25 cellular contexts compared by ENCODE assay signal in the genomic region with DNA sequence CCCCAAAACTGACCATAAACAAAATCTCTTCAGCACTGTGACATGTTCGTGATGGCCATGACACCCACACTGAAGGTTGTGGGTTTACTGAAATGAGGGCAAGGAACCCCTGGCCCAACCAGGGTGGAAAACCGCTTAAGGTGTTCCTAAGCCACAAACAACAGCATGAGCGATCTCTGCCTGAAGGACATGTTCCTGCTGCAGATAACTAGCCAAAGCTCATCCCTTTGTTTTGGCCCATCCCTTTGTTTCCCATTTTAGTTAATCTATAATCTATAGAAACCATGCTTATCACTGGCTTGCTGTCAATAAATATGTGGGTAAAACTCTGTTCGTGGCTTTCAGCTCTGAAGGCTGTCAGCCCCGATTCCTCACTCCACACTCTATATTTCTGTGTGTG. TPM values are rescaled to one million over a fixed set of nuclear protein-coding genes. Genes with fewer than 3 reads are reported as not detected.
DNase-seq lines count a peak whose midpoint lies in the region; ATAC-seq, FAIRE-seq and TF ChIP-seq lines count a peak whose summit lies in the region.
"Had no signal": no experiment of that assay in that cellular context is flagged by ENCODE, and none has a peak within 500 bp of the region (broad histone marks: within the 10 kb centered on the region; RNA-seq: fewer than 3 reads in every experiment).

No MANE protein-coding gene starts in this region.

- in situ Hi-C loops in HepG2 (cut with HindIII; ENCODE audit: extremely low pct_ligation_motif_present, low pct_unique_long_range_greater_than_20kb), result no loop called here
- in situ Hi-C loops in K562 (cut with MboI), result no loop called here

- no peak for FAIRE-seq in HepG2 (lab: Jason Lieb, UNC)
- no peak for FAIRE-seq in K562 (lab: Jason Lieb, UNC)
- FAIRE-seq: A549, GM12878, GM12892, GM18507, GM19239 had no signal

- no peak overlapping the region for H2AFZ ChIP-seq in HepG2 (ENCODE audit: low read length)
- H2AFZ ChIP-seq in K562 (ENCODE audit: low read depth, low read length), result no peak overlapping the region

- H3K4me2 ChIP-seq in HepG2 (ENCODE audit: low read depth, low read length), result no peak overlapping the region
- H3K4me2 ChIP-seq in K562 (ENCODE audit: insufficient read depth, low read length), result no peak overlapping the region
- H3K4me2 ChIP-seq: A549; BLaER1 treated with 17β-estradiol and CSF1 and Interleukin-3, amounts not matched to agents 10 nM and 100 nM had no signal

- H3K27ac ChIP-seq in HepG2 (ENCODE audit: extremely low read length, insufficient read depth, low read length), result no peak overlapping the region
- H3K27ac ChIP-seq in right lobe of liver, result no peak overlapping the region
- H3K27ac ChIP-seq in K562 (ENCODE audit: extremely low read depth, low read depth, low read length), result no peak overlapping the region
- H3K27ac ChIP-seq: 22Rv1; A549; BLaER1 treated with 17β-estradiol and CSF1 and Interleukin-3, amounts not matched to agents 10 nM and 100 nM; C4-2B had no signal

- H3K9me3 ChIP-seq in HepG2 (ENCODE audit: low read length), result peaks cover 18% of the 10 kb centered on the region
- H3K9me3 ChIP-seq in right lobe of liver, result no peaks in the 10 kb centered on the region
- no peaks in the 10 kb centered on the region for H3K9me3 ChIP-seq in K562 (replicated peaks; ENCODE audit: control insufficient read depth, insufficient read depth, low read depth, low read length)
- H3K9me3 ChIP-seq: Caco-2 had no signal

- H3K4me3 ChIP-seq in HepG2 (replicated peaks in 1 of 3; ENCODE audit: insufficient read depth in 1 of 3, low read depth in 2 of 3, low read length in 3 of 3) (no peak overlapping the region), right lobe of liver (no peak overlapping the region), K562 (no peak overlapping the region)
- H3K4me3 ChIP-seq: A549; BLaER1 treated with 17β-estradiol and CSF1 and Interleukin-3, amounts not matched to agents 10 nM and 100 nM; GM12878 had no signal

- intact Hi-C loops in HepG2 (cut with micrococcal nuclease; ENCODE audit: unreplicated experiment) (no loop called here), right lobe of liver (cut with DNase I) (no loop called here), K562 (cut with micrococcal nuclease) (no loop called here)

- CTCF ChIA-PET in HepG2 (lab: Yijun Ruan, JAX; ENCODE audit: low intra/inter-chr PET ratio, low total read pairs) (no interaction called here), K562 (lab: Yijun Ruan, JAX; ENCODE audit: low intra/inter-chr PET ratio) (no interaction called here)

- no peak for TF ChIP-seq POLR2A in HepG2 (IDR thresholded peaks at IDR 0.05; ENCODE audit: insufficient read depth in 1 of 2, low read depth in 2 of 2, low read length in 2 of 2)
- TF ChIP-seq POLR2A in right lobe of liver (IDR thresholded peaks at IDR 0.05), result no peak
- no peak for TF ChIP-seq POLR2A in K562 (conservative IDR thresholded peaks at IDR 0.05)

- no peak for TF ChIP-seq RAD21 in HepG2 (CRISPR knock-in tag; IDR thresholded peaks at IDR 0.05)
- TF ChIP-seq RAD21 in K562 (CRISPR knock-in tag; conservative IDR thresholded peaks at IDR 0.05 in 1 of 2, IDR thresholded peaks at IDR 0.05 in 1 of 2), result no peak

- H3K9ac ChIP-seq in HepG2 (ENCODE audit: insufficient read depth, low read depth, low read length) (no peak overlapping the region), K562 (ENCODE audit: insufficient read depth in 1 of 2, low read depth in 2 of 2, low read length in 2 of 2) (no peak overlapping the region)
- H3K9ac ChIP-seq: BLaER1 treated with 17β-estradiol and CSF1 and Interleukin-3, amounts not matched to agents 10 nM and 100 nM had no signal

- H3K27me3 ChIP-seq in HepG2 (ENCODE audit: control insufficient read depth in 1 of 2, insufficient read depth in 2 of 2, low read length in 2 of 2) (no peaks in the 10 kb centered on the region), right lobe of liver (no peaks in the 10 kb centered on the region), K562 (ENCODE audit: control insufficient read depth in 2 of 2, insufficient read depth in 2 of 2, low read length in 2 of 2) (no peaks in the 10 kb centered on the region)
- H3K27me3 ChIP-seq: BLaER1 treated with 17β-estradiol and CSF1 and Interleukin-3, amounts not matched to agents 10 nM and 100 nM had no signal

- TF ChIP-seq EP300 in HepG2 (IDR thresholded peaks at IDR 0.05; ENCODE audit: low read depth in 2 of 2, low read length in 2 of 2), result no peak
- no peak for TF ChIP-seq EP300 in HepG2 (CRISPR knock-in tag; IDR thresholded peaks at IDR 0.05; ENCODE audit: borderline replicate concordance)
- TF ChIP-seq EP300 in K562 (IDR thresholded peaks at IDR 0.05; ENCODE audit: low read length), result no peak

- H3K79me2 ChIP-seq in HepG2 (ENCODE audit: insufficient read depth, low read length), result no peaks in the 10 kb centered on the region
- H3K79me2 ChIP-seq in K562 (ENCODE audit: control insufficient read depth, insufficient read depth, low read length), result no peaks in the 10 kb centered on the region

- ATAC-seq in HepG2 (no peak), right lobe of liver (no peak), K562 (no peak), GM18867 (IDR thresholded peaks at IDR 0.05; ENCODE audit: unreplicated experiment) (no peak)
- ATAC-seq: A549; CD8-positive, alpha-beta T cell; GM12878 had no signal

- no peaks in the 10 kb centered on the region for H3K4me1 ChIP-seq in HepG2 (ENCODE audit: insufficient read depth, low read length)
- H3K4me1 ChIP-seq in right lobe of liver, result no peaks in the 10 kb centered on the region
- no peaks in the 10 kb centered on the region for H3K4me1 ChIP-seq in K562 (replicated peaks in 1 of 2; ENCODE audit: control insufficient read depth in 2 of 2, insufficient read depth in 2 of 2, low read length in 2 of 2)
- H3K4me1 ChIP-seq: A549, Caco-2 had no signal

- no peaks in the 10 kb centered on the region for H3K9me1 ChIP-seq in K562 (ENCODE audit: control insufficient read depth, insufficient read depth, low read length)

- WGBS in HepG2 (ENCODE audit: low lambda C conversion rate), result 44% methylated on average over 5 of the region's 5 CpGs
- WGBS in right lobe of liver (ENCODE audit: insufficient coverage, low coverage, low lambda C conversion rate, missing lambda C conversion rate), result 87% methylated on average over 5 of the region's 5 CpGs
- 4% methylated on average over 5 of the region's 5 CpGs for WGBS in K562 (ENCODE audit: insufficient coverage, low coverage, missing lambda C conversion rate)

- DNase-seq in HepG2 (ENCODE audit: low spot score) (no peak), right lobe of liver (no peak), K562 (ENCODE audit: extremely low read depth in 1 of 4, low spot score in 3 of 4) (no peak), NCI-H1105 treated with DMSO at 0.1 percent for 48 hours (lab: John Stamatoyannopoulos, UW) (no peak)
- DNase-seq: AML-193; Caco-2; Calu3; CD4-positive, alpha-beta T cell; CD8-positive, alpha-beta T cell; DMS 273 treated with DMSO at 0.1 percent for 48 hours; DMS153; DMS53; DMS79; DND-41; EL; GDM1 had no signal

- POLR2A ChIA-PET in HepG2 (lab: Yijun Ruan, JAX) (no interaction called here), K562 (lab: Yijun Ruan, JAX) (no interaction called here)

- H4K20me1 ChIP-seq in HepG2 (ENCODE audit: insufficient read depth, low read length), result no peaks in the 10 kb centered on the region
- H4K20me1 ChIP-seq in K562 (replicated peaks; ENCODE audit: control insufficient read depth, insufficient read depth, low read length), result no peaks in the 10 kb centered on the region
- H4K20me1 ChIP-seq: BLaER1 treated with 17β-estradiol and CSF1 and Interleukin-3, amounts not matched to agents 10 nM and 100 nM had no signal

- TF ChIP-seq CTCF in HepG2 (CRISPR knock-in tag; IDR thresholded peaks at IDR 0.05) (no peak), right lobe of liver (IDR thresholded peaks at IDR 0.05) (no peak), K562 (IDR thresholded peaks at IDR 0.05 in 2 of 3, conservative IDR thresholded peaks at IDR 0.05 in 1 of 3; ENCODE audit: insufficient read depth in 2 of 3, low read depth in 1 of 3, low read length in 3 of 3) (no peak)

- H3K36me3 ChIP-seq in HepG2 (replicated peaks in 1 of 2; ENCODE audit: control insufficient read depth in 1 of 2, insufficient read depth in 2 of 2, low read length in 2 of 2) (no peaks in the 10 kb centered on the region), right lobe of liver (no peaks in the 10 kb centered on the region), K562 (ENCODE audit: control insufficient read depth, insufficient read depth, low read length) (no peaks in the 10 kb centered on the region)

- BruUV-seq in HepG2 (replicated peaks; lab: Mats Ljungman, UMichigan) (no TSS peak), K562 (replicated peaks; lab: Mats Ljungman, UMichigan) (no TSS peak)

RNA-seq across cellular contexts. Expression of a gene that starts 21.8 kb away (rescaled TPM):
- total RNA-seq in HepG2 (2016; rRNA removed; fragmentation: Illumina TruSeq; extraction: Trizol), result 19.4 and 21.3 TPM in 2 replicates
- total RNA-seq in HepG2 (2016; cell fraction: cytosol; rRNA removed; fragmentation: Illumina TruSeq; extraction: Trizol; ENCODE audit: low read depth), result 8.5 and 9.6 TPM in 2 replicates
- 18.9 and 21.1 TPM in 2 replicates for total RNA-seq in HepG2 (2016; cell fraction: insoluble cytoplasmic fraction; rRNA removed; fragmentation: Illumina TruSeq; extraction: Trizol)
- total RNA-seq in HepG2 (2016; cell fraction: membrane; rRNA removed; fragmentation: Illumina TruSeq; extraction: Trizol), result 5.5 and 6.8 TPM in 2 replicates
- 33.9 and 41.9 TPM in 2 replicates for total RNA-seq in HepG2 (2016; cell fraction: nucleus; rRNA removed; fragmentation: Illumina TruSeq; extraction: Trizol)
- 10.4 and 12.0 TPM in 2 replicates for polyA plus RNA-seq in HepG2 (2011; rRNA removed)
- 5.1 and 6.7 TPM in 2 replicates for polyA plus RNA-seq in HepG2 (2011; cell fraction: cytosol; rRNA removed)
- 12.3 and 18.3 TPM in 2 replicates for polyA plus RNA-seq in HepG2 (2011; cell fraction: nucleus; rRNA removed)
- polyA plus RNA-seq in HepG2 (2012), result 11.4 and 12.9 TPM in 2 replicates
- 1.2 TPM in 2 replicates for polyA plus RNA-seq in HepG2 (2016; cell fraction: cytosol; fragmentation: Illumina TruSeq; extraction: Trizol; ENCODE audit: low read depth)
- 12.1 and 13.2 TPM in 2 replicates for polyA plus RNA-seq in HepG2 (2016; cell fraction: insoluble cytoplasmic fraction; fragmentation: Illumina TruSeq; extraction: Trizol; ENCODE audit: low read depth)
- polyA plus RNA-seq in HepG2 (2016; cell fraction: membrane; fragmentation: Illumina TruSeq; extraction: Trizol; ENCODE audit: low read depth), result 2.0 and 3.0 TPM in 2 replicates
- 21.4 and 24.7 TPM in 2 replicates for polyA plus RNA-seq in HepG2 (2016; cell fraction: nucleus; fragmentation: Illumina TruSeq; extraction: Trizol; ENCODE audit: insufficient read depth, low read depth)
- polyA minus RNA-seq in HepG2 (2011; rRNA and poly(A)+ RNA removed; ENCODE audit: low replicate concordance), result 6.9 and 11.9 TPM in 2 replicates
- 9.5 and 12.2 TPM in 2 replicates for polyA minus RNA-seq in HepG2 (2011; cell fraction: cytosol; rRNA and poly(A)+ RNA removed)
- 130 and 161 TPM in 2 replicates for polyA minus RNA-seq in HepG2 (2011; cell fraction: nucleus; rRNA and poly(A)+ RNA removed)
- 10 to 100 TPM; 22.5 to 46.7 (median 31.6) TPM for total RNA-seq in right lobe of liver
- total RNA-seq in K562 (2011; cell fraction: chromatin; rRNA removed; ENCODE audit: low replicate concordance), result 41.3 and 144 TPM in 2 replicates
- 20.3 and 27.2 TPM in 2 replicates for total RNA-seq in K562 (2011; cell fraction: nucleolus; rRNA removed)
- total RNA-seq in K562 (2011; cell fraction: nucleoplasm; rRNA removed), result 50.5 and 62.4 TPM in 2 replicates
- total RNA-seq in K562 (2014; rRNA removed), result 14.2 and 15.3 TPM in 2 replicates
- 22.2 and 26.9 TPM in 2 replicates for total RNA-seq in K562 (2014; rRNA removed; fragmentation: Illumina TruSeq; extraction: Trizol)
- total RNA-seq in K562 (2015; rRNA removed; fragmentation: Illumina TruSeq; extraction: Trizol), result 24.2 and 26.2 TPM in 2 replicates
- 13.8 and 15.0 TPM in 2 replicates for total RNA-seq in K562 (2021)
- 20.0 TPM in 2 replicates for polyA plus RNA-seq in K562 (2011; rRNA removed)
- 2.2 and 8.3 TPM in 2 replicates for polyA plus RNA-seq in K562 (2011; cell fraction: cytosol; rRNA removed)
- polyA plus RNA-seq in K562 (2011; cell fraction: nucleus; rRNA removed), result 17.2 and 29.0 TPM in 2 replicates
- 10.7 and 12.9 TPM in 2 replicates for polyA plus RNA-seq in K562 (2012)
- polyA plus RNA-seq in K562 (2014; fragmentation: Illumina TruSeq; extraction: Trizol), result 18.8 and 23.7 TPM in 2 replicates
- 1 to 10 TPM; 5.9 to 9.3 TPM for polyA plus RNA-seq in K562 (2014; fragmentation: Nextera tagmentation; extraction: Ambion mirVana)
- 12.6 and 15.2 TPM in 2 replicates for polyA plus RNA-seq in K562 (2014; rRNA removed)
- polyA minus RNA-seq in K562 (2011; rRNA and poly(A)+ RNA removed), result 81.7 and 94.8 TPM in 2 replicates
- 18.1 and 22.7 TPM in 2 replicates for polyA minus RNA-seq in K562 (2011; cell fraction: cytosol; rRNA and poly(A)+ RNA removed)
- polyA minus RNA-seq in K562 (2011; cell fraction: nucleus; rRNA and poly(A)+ RNA removed), result 37.7 and 74.2 TPM in 2 replicates
